17 cellular contexts compared by ENCODE assay signal in genomic region chr6:88499436-88499835, GRCh38.
DNase-seq lines count a peak whose midpoint lies in the region; ATAC-seq and TF ChIP-seq lines count a peak whose summit lies in the region.
"Had no signal": no experiment of that assay in that cellular context is flagged by ENCODE, and none has a peak within 500 bp of the region (broad histone marks: within the 10 kb centered on the region; RNA-seq: fewer than 3 reads in every experiment).

No MANE protein-coding gene starts in this region.

- no peaks in the 10 kb centered on the region for H3K27me3 ChIP-seq in Karpas-422 (ENCODE audit: low read length)
- no peaks in the 10 kb centered on the region for H3K27me3 ChIP-seq in OCI-LY3 (ENCODE audit: low read depth, low read length)

- H3K36me3 ChIP-seq in Karpas-422 (ENCODE audit: insufficient read depth, low read length) (no peaks in the 10 kb centered on the region), OCI-LY3 (replicated peaks; ENCODE audit: low read depth, low read length) (peaks cover 3% of the 10 kb centered on the region)

- in situ Hi-C loops in astrocyte of the spinal cord (cut with HindIII; ENCODE audit: low sequenced_read_pairs): no loop called here

- DNase-seq in Karpas-422 (no peak), astrocyte of the spinal cord (ENCODE audit: low read depth, low spot score) (peak; percentile 13), renal cortical epithelial cell (ENCODE audit: low read depth) (peak; percentile 77), MV-4-11 (lab: John Stamatoyannopoulos, UW) (no peak)
- DNase-seq: C1 segment of cervical spinal cord; Calu3; CD4-positive, alpha-beta T cell; DMS 273 treated with DMSO at 0.1 percent for 48 hours; DMS79; EL; H7; IMR-90 had no signal

- H3K79me2 ChIP-seq in Karpas-422 (ENCODE audit: low read length) (no peaks in the 10 kb centered on the region), OCI-LY3 (ENCODE audit: low read length) (no peaks in the 10 kb centered on the region)

- no peak overlapping the region for H3K9ac ChIP-seq in Karpas-422 (ENCODE audit: low read length)
- H3K9ac ChIP-seq in OCI-LY3 (ENCODE audit: low read length): no peak overlapping the region

- H3K4me1 ChIP-seq in Karpas-422 (ENCODE audit: low read length) (peaks cover 10% of the 10 kb centered on the region), OCI-LY3 (ENCODE audit: low read length) (peaks cover 27% of the 10 kb centered on the region)

- H3K9me3 Mint-ChIP-seq in stimulated activated memory B cell treated with anti-CD40 and anti-IgM and Interleukin-4, amounts not matched to agents 10 μg/mL and 1 μg/mL and 100 μg/mL, for 72 hours: peaks cover 17% of the 10 kb centered on the region
- H3K9me3 Mint-ChIP-seq: CD4-positive, alpha-beta T cell; GM23338 had no signal

- H3K27ac ChIP-seq in Karpas-422 (ENCODE audit: low read length): no peak overlapping the region
- no peak overlapping the region for H3K27ac ChIP-seq in OCI-LY3 (ENCODE audit: low read length)

- H3K4me1 Mint-ChIP-seq in stimulated activated memory B cell treated with anti-CD40 and anti-IgM and Interleukin-4, amounts not matched to agents 10 μg/mL and 1 μg/mL and 100 μg/mL, for 72 hours: peaks cover 27% of the 10 kb centered on the region

- TF ChIP-seq CTCF in OCI-LY3 (IDR thresholded peaks at IDR 0.05; ENCODE audit: low read depth, low read length) (no peak), astrocyte of the spinal cord (IDR thresholded peaks at IDR 0.05; ENCODE audit: low read depth, low read length) (no peak)

- ATAC-seq in GM21390 (IDR thresholded peaks at IDR 0.05; ENCODE audit: unreplicated experiment): no peak
- no peak for ATAC-seq in stimulated activated memory B cell treated with anti-CD40 and anti-IgM and Interleukin-4, amounts not matched to agents 10 μg/mL and 1 μg/mL and 100 μg/mL, for 72 hours
- ATAC-seq: GM23338 had no signal

- H3K36me3 Mint-ChIP-seq in stimulated activated memory B cell treated with anti-CD40 and anti-IgM and Interleukin-4, amounts not matched to agents 10 μg/mL and 1 μg/mL and 100 μg/mL, for 72 hours: no peaks in the 10 kb centered on the region

- H3K9me3 ChIP-seq in Karpas-422 (ENCODE audit: low read length) (no peaks in the 10 kb centered on the region), OCI-LY3 (ENCODE audit: insufficient read depth, low read length) (peaks cover 3% of the 10 kb centered on the region; the same call in 1 of the 2 replicates)

- no peak overlapping the region for H3K4me3 ChIP-seq in Karpas-422 (ENCODE audit: low read length)
- no peak overlapping the region for H3K4me3 ChIP-seq in OCI-LY3 (ENCODE audit: low read length)
- no peak overlapping the region for H3K4me3 ChIP-seq in astrocyte of the spinal cord (ENCODE audit: low read depth, low read length)
- H3K4me3 ChIP-seq: GM23338 had no signal

- no peaks in the 10 kb centered on the region for H4K20me1 ChIP-seq in Karpas-422 (ENCODE audit: insufficient read depth, low read depth, low read length)
- no peaks in the 10 kb centered on the region for H4K20me1 ChIP-seq in OCI-LY3 (ENCODE audit: insufficient read depth, low read length)

- H2AFZ ChIP-seq in Karpas-422 (ENCODE audit: low read length): no peak overlapping the region
- no peak overlapping the region; the same call in 1 of the 2 replicates for H2AFZ ChIP-seq in OCI-LY3 (ENCODE audit: low read depth, low read length)

- H3K4me2 ChIP-seq in Karpas-422 (ENCODE audit: low read depth, low read length, poor library complexity, severe bottlenecking): peak overlapping the region; percentile 46
- peak overlapping the region; percentile 43 for H3K4me2 ChIP-seq in OCI-LY3 (ENCODE audit: low read length)
- H3K4me2 ChIP-seq: GM23338 had no signal

- H3K27me3 Mint-ChIP-seq in stimulated activated memory B cell treated with anti-CD40 and anti-IgM and Interleukin-4, amounts not matched to agents 10 μg/mL and 1 μg/mL and 100 μg/mL, for 72 hours: no peaks in the 10 kb centered on the region
- H3K27me3 Mint-ChIP-seq: B cell had no signal

- H3K9me2 ChIP-seq in Karpas-422 (replicated peaks; ENCODE audit: insufficient read depth, low read length): no peaks in the 10 kb centered on the region

- H3K27ac Mint-ChIP-seq in stimulated activated memory B cell treated with anti-CD40 and anti-IgM and Interleukin-4, amounts not matched to agents 10 μg/mL and 1 μg/mL and 100 μg/mL, for 72 hours: no peak overlapping the region
- H3K27ac Mint-ChIP-seq: CD4-positive, alpha-beta T cell; GM23338 had no signal

- H3K4me3 Mint-ChIP-seq in stimulated activated memory B cell treated with anti-CD40 and anti-IgM and Interleukin-4, amounts not matched to agents 10 μg/mL and 1 μg/mL and 100 μg/mL, for 72 hours: no peak overlapping the region
- H3K4me3 Mint-ChIP-seq: CD4-positive, alpha-beta T cell; GM23338 had no signal

Comparison
In these comparisons a context has a peak if more than half of its experiments do, and no peak if none do; other contexts are left out.
1. DNase-seq: peak in astrocyte of the spinal cord (single experiment) and renal cortical epithelial cell (single experiment); none in Karpas-422 (single experiment) and MV-4-11 (single experiment).